Comparison of ENCODE assay signal across 1 cellular context in the genomic region with DNA sequence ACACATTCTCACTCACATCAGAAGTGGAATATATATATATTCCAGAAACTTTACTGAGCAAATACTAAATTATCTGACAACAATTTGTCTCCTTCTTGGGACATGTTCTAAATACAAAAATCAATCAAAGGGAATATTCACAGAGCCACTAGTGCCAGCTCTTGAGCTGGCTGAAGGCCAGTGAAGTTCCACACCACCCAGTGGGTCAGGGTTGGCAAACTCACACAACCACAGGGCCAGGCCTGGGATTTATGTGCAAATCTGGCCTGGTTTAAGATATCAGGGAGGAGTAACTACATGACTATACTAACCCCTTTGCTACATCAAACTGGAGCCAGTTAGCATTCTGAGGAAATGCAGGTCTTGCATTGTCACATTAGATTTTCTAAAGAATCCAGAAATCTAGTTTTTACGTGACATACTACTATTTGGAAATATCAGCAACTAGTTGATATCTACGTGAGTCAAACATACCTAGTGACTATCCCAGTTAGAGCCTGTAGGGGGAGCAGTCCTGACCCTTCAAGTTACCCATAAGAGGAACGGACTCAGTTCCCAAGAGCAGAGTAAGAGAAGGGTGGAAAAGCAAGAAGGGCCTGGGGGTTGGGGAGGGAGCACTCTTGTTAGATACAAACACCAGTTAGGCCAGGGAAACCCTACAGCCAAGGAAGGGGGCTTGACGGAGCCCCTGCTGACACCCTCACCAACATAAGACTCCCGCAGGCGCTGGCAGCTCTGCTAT.
TF ChIP-seq lines count a peak whose summit lies in the region.

No MANE protein-coding gene starts in this region.

TF ChIP-seq in endothelial cell of umbilical vein, 7 proteins besides CTCF, POLR2A, EP300 and RAD21 (continued from another document):
- TF ChIP-seq, protein P1, sequence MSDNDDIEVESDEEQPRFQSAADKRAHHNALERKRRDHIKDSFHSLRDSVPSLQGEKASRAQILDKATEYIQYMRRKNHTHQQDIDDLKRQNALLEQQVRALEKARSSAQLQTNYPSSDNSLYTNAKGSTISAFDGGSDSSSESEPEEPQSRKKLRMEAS (IDR thresholded peaks at IDR 0.05; ENCODE audit: insufficient read depth, insufficient read length): no peak
- no peak for TF ChIP-seq JUN (IDR thresholded peaks at IDR 0.05; ENCODE audit: borderline replicate concordance, insufficient read depth, insufficient read length, low read depth)
